In genomic region chr20:50333856-50334255, GRCh38 we compare ENCODE assay signal across 10 cellular contexts.
DNase-seq lines count a peak whose midpoint lies in the region; ATAC-seq and FAIRE-seq lines count a peak whose summit lies in the region.
"Had no signal": no experiment of that assay in that cellular context is flagged by ENCODE, and none has a peak within 500 bp of the region (broad histone marks: within the 10 kb centered on the region; RNA-seq: fewer than 3 reads in every experiment).

No MANE protein-coding gene starts in this region.

- FAIRE-seq in RCC 7860 (lab: Jason Lieb, UNC): no peak

- DNase-seq in Daoy (ENCODE audit: low read depth) (peak; percentile 92), RCC 7860 (ENCODE audit: low spot score) (peak; percentile 56), fibroblast of gingiva (ENCODE audit: low read depth) (peak; percentile 92), renal cortical epithelial cell (ENCODE audit: low read depth) (peak; percentile 96), middle frontal gyrus (ENCODE audit: extremely low spot score, low spot score) (no peak), NCI-H69 (lab: John Stamatoyannopoulos, UW) (no peak), NCI-H526 treated with DMSO at 0.1 percent for 48 hours (lab: John Stamatoyannopoulos, UW) (no peak)
- DNase-seq: NCI-H1436 had no signal

- ATAC-seq in HG03196 (IDR thresholded peaks at IDR 0.05; ENCODE audit: unreplicated experiment): no peak
- ATAC-seq: Panc1 had no signal

Comparison
In these comparisons a context has a peak if more than half of its experiments do, and no peak if none do; other contexts are left out.
1. DNase-seq: peak in Daoy (single experiment), RCC 7860 (single experiment), fibroblast of gingiva (single experiment) and renal cortical epithelial cell (single experiment); none in middle frontal gyrus (single experiment), NCI-H69 (single experiment) and NCI-H526 treated with DMSO at 0.1 percent for 48 hours (single experiment).